Comparison of ENCODE assay signal across 27 cellular contexts in genomic region chr1:206484901-206485300, GRCh38.
"Had no signal": no experiment of that assay in that cellular context is flagged by ENCODE, and none has a peak within 500 bp of the region (broad histone marks: within the 10 kb centered on the region; RNA-seq: fewer than 3 reads in every experiment).

No MANE protein-coding gene starts in this region.

- H3K27ac ChIP-seq: brain microvascular endothelial cell, coronary artery, dorsolateral prefrontal cortex had no signal

- H3K27me3 Mint-ChIP-seq: activated CD8-positive, alpha-beta T cell treated with anti-CD3 and anti-CD28 coated beads for 36 hours; activated naive CD4-positive, alpha-beta T cell treated with anti-CD3 and anti-CD28 coated beads, Interleukin-2, amount 50 U/mL, for 24 hours; activated naive CD8-positive, alpha-beta T cell treated with anti-CD3 and anti-CD28 coated beads, Interleukin-2, amount 10 ng/mL, durations not matched to agents 7 days and 5 days; central memory CD8-positive, alpha-beta T cell; dendritic cell treated with granulocyte-macrophage colony-stimulating factor and Interleukin-4, amounts not matched to agents 40 ng/mL and 50 ng/mL, for 4 days had no signal

- H3K4me3 ChIP-seq: coronary artery, dorsolateral prefrontal cortex had no signal

- H3K4me1 Mint-ChIP-seq: activated naive CD4-positive, alpha-beta T cell treated with anti-CD3 and anti-CD28 coated beads, Interleukin-2, amount 50 U/mL, for 24 hours; central memory CD8-positive, alpha-beta T cell had no signal

- H3K27ac Mint-ChIP-seq: activated naive CD4-positive, alpha-beta T cell treated with anti-CD3 and anti-CD28 coated beads for 36 hours; activated naive CD8-positive, alpha-beta T cell treated with anti-CD3 and anti-CD28 coated beads, Interleukin-2, amount 10 ng/mL, durations not matched to agents 7 days and 5 days; activated T-helper 1 cell treated with anti-CD3 and anti-CD28 coated beads, Interleukin-12 subunit alpha, Interleukin-12 subunit beta, Interleukin-2, Interleukin-4 antibody, amounts not matched to agents 30 ng/mL and 10 ng/mL and 1 ng/mL, durations not matched to agents 14 hours and 24 hours and 36 hours; activated T-helper 2 cell treated with anti-CD3 and anti-CD28 coated beads, Interferon-gamma antibody, Interleukin-2, Interleukin-4, amounts not matched to agents 10 μg/mL and 5 μg/mL and 100 μg/mL, durations not matched to agents 14 hours and 24 hours and 36 hours; dendritic cell treated with granulocyte-macrophage colony-stimulating factor and Interleukin-4, amounts not matched to agents 40 ng/mL and 50 ng/mL, for 4 days; endodermal cell had no signal

- H3K9me3 Mint-ChIP-seq: activated CD8-positive, alpha-beta T cell treated with anti-CD3 and anti-CD28 coated beads for 36 hours; activated naive CD4-positive, alpha-beta T cell treated with anti-CD3 and anti-CD28 coated beads for 36 hours; activated naive CD4-positive, alpha-beta T cell treated with anti-CD3 and anti-CD28 coated beads, Interleukin-2, amount 50 U/mL, for 24 hours; activated naive CD8-positive, alpha-beta T cell treated with anti-CD3 and anti-CD28 coated beads, Interleukin-2, amount 10 ng/mL, durations not matched to agents 7 days and 5 days; activated T-helper 1 cell treated with anti-CD3 and anti-CD28 coated beads, Interleukin-12 subunit alpha, Interleukin-12 subunit beta, Interleukin-2, Interleukin-4 antibody, amounts not matched to agents 30 ng/mL and 10 ng/mL and 1 ng/mL, durations not matched to agents 14 hours and 24 hours and 36 hours; activated T-helper 2 cell treated with anti-CD3 and anti-CD28 coated beads, Interferon-gamma antibody, Interleukin-2, Interleukin-4, amounts not matched to agents 10 μg/mL and 5 μg/mL and 100 μg/mL, durations not matched to agents 14 hours and 24 hours and 36 hours; central memory CD8-positive, alpha-beta T cell; dendritic cell treated with granulocyte-macrophage colony-stimulating factor and Interleukin-4, amounts not matched to agents 40 ng/mL and 50 ng/mL, for 4 days; endodermal cell had no signal

- ATAC-seq: activated CD8-positive, alpha-beta T cell treated with anti-CD3 and anti-CD28 coated beads for 36 hours; esophagus mucosa had no signal

- DNase-seq: activated CD4-positive, alpha-beta T cell treated with anti-CD3 and anti-CD28 coated beads for 48 hours; activated CD4-positive, alpha-beta T cell treated with anti-CD3 and anti-CD28 coated beads, Interleukin-2, amount 50 U/mL, for 1 hour; activated CD4-positive, alpha-beta T cell treated with anti-CD3 and anti-CD28 coated beads, Interleukin-2, amount 50 U/mL, for 48 hours; activated CD4-positive, CD25-positive, alpha-beta regulatory T cell; activated CD4-positive, CD25-positive, alpha-beta regulatory T cell treated with anti-CD3 and anti-CD28 coated beads, Interleukin-2, amount 50 U/mL, for 72 hours; activated CD8-positive, alpha-beta memory T cell treated with anti-CD3 and anti-CD28 coated beads for 24 hours; activated CD8-positive, alpha-beta T cell treated with anti-CD3 and anti-CD28 coated beads for 36 hours; activated effector memory CD4-positive, alpha-beta T cell treated with anti-CD3 and anti-CD28 coated beads, Interleukin-2, amount 50 U/mL, for 16 hours; activated naive CD4-positive, alpha-beta T cell treated with anti-CD3 and anti-CD28 coated beads for 36 hours; activated naive CD8-positive, alpha-beta T cell treated with anti-CD3 and anti-CD28 coated beads, Interleukin-2, amount 10 ng/mL, durations not matched to agents 7 days and 5 days; activated T-cell treated with anti-CD3 and anti-CD28 coated beads, Interleukin-2, amount 50 U/mL, for 1 hour; amniotic stem cell; anterior cingulate cortex; brain microvascular endothelial cell; dorsolateral prefrontal cortex; effector memory CD4-positive, alpha-beta T cell; endodermal cell; foreskin fibroblast; head of caudate nucleus; T-helper 2 cell had no signal

- H3K4me3 Mint-ChIP-seq: activated CD8-positive, alpha-beta T cell treated with anti-CD3 and anti-CD28 coated beads for 36 hours; activated naive CD4-positive, alpha-beta T cell treated with anti-CD3 and anti-CD28 coated beads for 36 hours; activated naive CD4-positive, alpha-beta T cell treated with anti-CD3 and anti-CD28 coated beads, Interleukin-2, amount 50 U/mL, for 24 hours; activated naive CD8-positive, alpha-beta T cell treated with anti-CD3 and anti-CD28 coated beads, Interleukin-2, amount 10 ng/mL, durations not matched to agents 7 days and 5 days; activated T-helper 1 cell treated with anti-CD3 and anti-CD28 coated beads, Interleukin-12 subunit alpha, Interleukin-12 subunit beta, Interleukin-2, Interleukin-4 antibody, amounts not matched to agents 30 ng/mL and 10 ng/mL and 1 ng/mL, durations not matched to agents 14 hours and 24 hours and 36 hours; central memory CD8-positive, alpha-beta T cell; dendritic cell treated with granulocyte-macrophage colony-stimulating factor and Interleukin-4, amounts not matched to agents 40 ng/mL and 50 ng/mL, for 4 days; endodermal cell had no signal

- H3K27me3 ChIP-seq: brain microvascular endothelial cell, dorsolateral prefrontal cortex had no signal
